8 cellular contexts compared by ENCODE assay signal in genomic region chr6:26607434-26608230, GRCh38. TPM values are rescaled to one million over a fixed set of nuclear protein-coding genes. Genes with fewer than 3 reads are reported as not detected.
DNase-seq lines count a peak whose midpoint lies in the region; ATAC-seq and TF ChIP-seq lines count a peak whose summit lies in the region.

No MANE protein-coding gene starts in this region.

- no peaks in the 10 kb centered on the region for H3K36me3 Mint-ChIP-seq in naive B cell

- peaks cover 6 to 13% (median 13%) of the 10 kb centered on the region in 3 donors for H3K27me3 Mint-ChIP-seq in naive B cell

- TF ChIP-seq CTCF in epithelial cell of proximal tubule (conservative IDR thresholded peaks at IDR 0.05; ENCODE audit: low read depth, low read length): peak; percentile 92
- TF ChIP-seq CTCF in uterus (IDR thresholded peaks at IDR 0.05): peak in 3 of 4 experiments; percentile 18 to 37 (median 37)

- ATAC-seq in GM18520 (IDR thresholded peaks at IDR 0.05; ENCODE audit: unreplicated experiment): peak; percentile 65
- ATAC-seq in naive B cell (ENCODE audit: low read depth in 2 of 2): peak; percentile 79

- DNase-seq in AG20443 (ENCODE audit: low spot score) (peak; percentile 78), HT-29 (ENCODE audit: low spot score) (peak; percentile 72), NOMO-1 treated with DMSO at 0.1 percent for 48 hours (lab: John Stamatoyannopoulos, UW; ENCODE audit: unreplicated experiment) (peak; percentile 84), epithelial cell of proximal tubule (ENCODE audit: low read depth) (no peak), naive B cell (peak; percentile 48), uterus (no peak)
- DNase-seq in activated CD8-positive, alpha-beta memory T cell treated with anti-CD3 and anti-CD28 coated beads, Interleukin-2, amount 50 U/mL, for 24 hours (ENCODE audit: extremely low read depth): peak; percentile 17

- no peaks in the 10 kb centered on the region for H3K27me3 ChIP-seq in uterus

- H3K9me3 ChIP-seq in uterus: no peaks in the 10 kb centered on the region

- TF ChIP-seq POLR2A in uterus (IDR thresholded peaks at IDR 0.05): no peak

- no peaks in the 10 kb centered on the region for H3K36me3 ChIP-seq in uterus

- H3K4me1 ChIP-seq in uterus: no peaks in the 10 kb centered on the region

- no peak overlapping the region for H3K4me3 Mint-ChIP-seq in naive B cell

- no peaks in the 10 kb centered on the region for H3K9me3 Mint-ChIP-seq in naive B cell

- H3K4me3 ChIP-seq in epithelial cell of proximal tubule (ENCODE audit: low read depth, low read length): peak overlapping the region; percentile 33
- peak overlapping the region in 1 of 2 donors; percentile 4 for H3K4me3 ChIP-seq in uterus

- H3K27ac ChIP-seq in uterus: no peak overlapping the region

- peak overlapping the region in 2 of 6 donors; percentile 12 to 42 for H3K27ac Mint-ChIP-seq in naive B cell

- intact Hi-C loops in uterus (cut with DNase I; ENCODE audit: low total_unique reads): no loop called here

- peaks cover 4 to 15% (median 14%) of the 10 kb centered on the region in 3 donors for H3K4me1 Mint-ChIP-seq in naive B cell

RNA-seq across cellular contexts. Expression of gene ABT1, which starts 10.9 kb away (rescaled TPM):
- total RNA-seq in HT-29 (2014; rRNA removed; shearing (Covaris generic)): 27.0 and 32.2 TPM in 2 replicates
- total RNA-seq in epithelial cell of proximal tubule (15.7 and 23.7 TPM in 2 replicates), uterus (10 to 100 TPM; 10.5 to 18.7 (median 16.1) TPM)
- polyA plus RNA-seq in naive B cell (ENCODE audit: low read depth in 6 of 6): 10 to 100 TPM; 42.7 to 74.2 (median 49.0) TPM

RNA-seq across cellular contexts. Expression of gene ZNF322, which starts 51.9 kb away (rescaled TPM):
- total RNA-seq in HT-29 (2014; rRNA removed; shearing (Covaris generic)): 7.0 and 21.5 TPM in 2 replicates
- 7.1 and 11.5 TPM in 2 replicates for total RNA-seq in epithelial cell of proximal tubule
- polyA plus RNA-seq in naive B cell (ENCODE audit: low read depth in 6 of 6): 10 to 100 TPM in 2 of 6 donors, 1 to 10 TPM in 4; 8.0 to 10.9 (median 9.0) TPM
- 100 to 1,000 TPM in 1 of 4 donors, 10 to 100 TPM in 3; 38.7 to 184 (median 61.5) TPM for total RNA-seq in uterus

Comparison
In these comparisons a context has a peak if more than half of its experiments do, and no peak if none do; other contexts are left out.
1. DNase-seq: peak in AG20443 (single experiment), HT-29 (single experiment), NOMO-1 treated with DMSO at 0.1 percent for 48 hours (single experiment), activated CD8-positive, alpha-beta memory T cell treated with anti-CD3 and anti-CD28 coated beads, Interleukin-2, amount 50 U/mL, for 24 hours (single experiment) and naive B cell (single experiment); none in epithelial cell of proximal tubule (single experiment) and uterus (0 of 2).